ENCODE assay signal across 8 cellular contexts in the genomic region with DNA sequence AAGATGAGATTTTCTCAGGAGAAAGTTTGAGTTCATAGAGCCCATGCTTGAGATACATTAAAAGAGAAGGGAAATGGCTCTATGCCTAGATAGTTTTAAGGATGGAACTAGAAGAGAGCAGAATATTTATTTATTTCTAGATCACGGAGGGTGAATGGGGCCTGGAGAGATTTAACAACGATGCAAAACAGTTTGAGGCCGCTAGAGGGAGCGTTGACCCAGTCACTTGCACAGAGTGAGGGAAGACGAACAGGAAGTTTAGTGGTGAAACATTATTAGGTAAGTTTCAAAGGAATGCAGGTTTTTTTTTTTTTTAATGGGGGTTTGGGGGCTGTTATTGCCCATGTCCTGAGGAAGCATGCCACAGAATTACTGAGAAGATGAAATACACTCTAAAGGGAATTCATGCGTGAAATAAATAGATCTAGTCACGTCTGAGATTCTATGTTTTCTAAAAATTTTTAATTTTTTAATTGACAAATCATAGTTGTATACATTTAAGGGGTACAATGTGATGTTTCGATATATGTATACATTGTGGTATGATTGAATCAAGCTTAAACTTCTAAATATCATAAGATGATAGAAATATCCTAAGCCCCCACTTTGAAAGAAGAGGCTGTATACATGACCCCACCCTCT. TPM values are rescaled to one million over a fixed set of nuclear protein-coding genes. Genes with fewer than 3 reads are reported as not detected.
DNase-seq lines count a peak whose midpoint lies in the region; ATAC-seq and TF ChIP-seq lines count a peak whose summit lies in the region.

No MANE protein-coding gene starts in this region.

- peaks cover 3% of the 10 kb centered on the region for H3K27me3 Mint-ChIP-seq in activated T-cell treated with anti-CD3 and anti-CD28 coated beads, Interleukin-2, amount 50 U/mL, for 24 hours

- no peak overlapping the region for H3K4me3 ChIP-seq in Peyer's patch
- no peak overlapping the region for H3K4me3 ChIP-seq in fibroblast of the aortic adventitia (ENCODE audit: low read depth, low read length)
- H3K4me3 ChIP-seq in tibial artery = no peak overlapping the region

- DNase-seq in DMS 273 (lab: John Stamatoyannopoulos, UW; ENCODE audit: unreplicated experiment) (peak; percentile 69), Peyer's patch (peak in 2 of 3 donors; percentile 54 to 87), fibroblast of the aortic adventitia (ENCODE audit: low read depth) (peak; percentile 71), non-pigmented ciliary epithelial cell (ENCODE audit: low read depth) (peak; percentile 35), tibial artery (peak; percentile 53 to 62)
- peak; percentile 62 for DNase-seq in activated T-cell treated with anti-CD3 and anti-CD28 coated beads, Interleukin-2, amount 50 U/mL, for 24 hours

- no peaks in the 10 kb centered on the region for H3K4me1 ChIP-seq in Peyer's patch
- no peaks in the 10 kb centered on the region for H3K4me1 ChIP-seq in tibial artery

- H3K9me3 Mint-ChIP-seq in activated T-cell treated with anti-CD3 and anti-CD28 coated beads, Interleukin-2, amount 50 U/mL, for 24 hours = no peaks in the 10 kb centered on the region

- intact Hi-C loops in tibial artery (cut with DNase I; ENCODE audit: low total_unique reads) = no loop called here

- H3K4me1 Mint-ChIP-seq in activated T-cell treated with anti-CD3 and anti-CD28 coated beads, Interleukin-2, amount 50 U/mL, for 24 hours (ENCODE audit: low read depth) = peaks cover 3% of the 10 kb centered on the region

- peak; percentile 78 for ATAC-seq in GM19467 (IDR thresholded peaks at IDR 0.05; ENCODE audit: unreplicated experiment)
- ATAC-seq in HG03571 (IDR thresholded peaks at IDR 0.05; ENCODE audit: unreplicated experiment) = peak; percentile 88

- no peak for TF ChIP-seq POLR2A in Peyer's patch (IDR thresholded peaks at IDR 0.05)

- no peaks in the 10 kb centered on the region for H3K36me3 Mint-ChIP-seq in activated T-cell treated with anti-CD3 and anti-CD28 coated beads, Interleukin-2, amount 50 U/mL, for 24 hours (ENCODE audit: low read depth)

- no peaks in the 10 kb centered on the region for H3K9me3 ChIP-seq in Peyer's patch
- no peaks in the 10 kb centered on the region for H3K9me3 ChIP-seq in tibial artery

- peak; percentile 40 to 78 (median 58) for TF ChIP-seq CTCF in Peyer's patch (IDR thresholded peaks at IDR 0.05)
- peak; percentile 91 for TF ChIP-seq CTCF in fibroblast of the aortic adventitia (IDR thresholded peaks at IDR 0.05; ENCODE audit: insufficient read depth, low read length)
- peak; percentile 62 to 71 for TF ChIP-seq CTCF in tibial artery (IDR thresholded peaks at IDR 0.05)

- no peak overlapping the region for H3K27ac ChIP-seq in Peyer's patch
- no peak overlapping the region for H3K27ac ChIP-seq in tibial artery

- H3K4me3 Mint-ChIP-seq in activated T-cell treated with anti-CD3 and anti-CD28 coated beads, Interleukin-2, amount 50 U/mL, for 24 hours = no peak overlapping the region

- H3K27me3 ChIP-seq in Peyer's patch = no peaks in the 10 kb centered on the region
- H3K27me3 ChIP-seq in tibial artery = peaks cover 0 to 3% of the 10 kb centered on the region in 2 donors

- no peak overlapping the region for H3K27ac Mint-ChIP-seq in activated T-cell treated with anti-CD3 and anti-CD28 coated beads, Interleukin-2, amount 50 U/mL, for 24 hours

- H3K36me3 ChIP-seq in Peyer's patch (no peaks in the 10 kb centered on the region), tibial artery (no peaks in the 10 kb centered on the region)

RNA-seq across cellular contexts. Expression of a gene that starts 14.8 kb away (rescaled TPM):
- 1 to 10 TPM; 1.1 to 4.1 (median 1.8) TPM for total RNA-seq in Peyer's patch
- total RNA-seq in fibroblast of the aortic adventitia (ENCODE audit: low replicate concordance) = not detected in 2 replicates

RNA-seq across cellular contexts. Expression of a gene that starts 31.4 kb away (rescaled TPM):
- not detected for total RNA-seq in Peyer's patch
- not detected in 2 replicates for total RNA-seq in fibroblast of the aortic adventitia (ENCODE audit: low replicate concordance)

RNA-seq across cellular contexts. Expression of a gene that starts 44.9 kb away (rescaled TPM):
- total RNA-seq in Peyer's patch (not detected), fibroblast of the aortic adventitia (ENCODE audit: low replicate concordance) (not detected in 2 replicates)

RNA-seq across cellular contexts. Expression of a gene that starts 53.9 kb away (rescaled TPM):
- 1 to 10 TPM in 3 of 4 donors, under 1 TPM in 1; 0.88 to 9.1 (median 2.9) TPM for total RNA-seq in Peyer's patch
- total RNA-seq in fibroblast of the aortic adventitia (ENCODE audit: low replicate concordance) = 2.0 TPM in 1 of 2 replicates, not detected in the other
